12 cellular contexts compared by ENCODE assay signal in genomic region chr13:32125221-32125621, GRCh38.
DNase-seq lines count a peak whose midpoint lies in the region; ATAC-seq and TF ChIP-seq lines count a peak whose summit lies in the region.
"Had no signal": no experiment of that assay in that cellular context is flagged by ENCODE, and none has a peak within 500 bp of the region (broad histone marks: within the 10 kb centered on the region; RNA-seq: fewer than 3 reads in every experiment).

No MANE protein-coding gene starts in this region.

- ATAC-seq in mucosa of descending colon (peak; percentile 37), HG03280 (IDR thresholded peaks at IDR 0.05; ENCODE audit: unreplicated experiment) (no peak)

- H3K4me1 Mint-ChIP-seq in activated naive CD4-positive, alpha-beta T cell treated with anti-CD3 and anti-CD28 coated beads, Interleukin-2, amount 10 ng/mL, durations not matched to agents 7 days and 5 days = no peaks in the 10 kb centered on the region
- H3K4me1 Mint-ChIP-seq: activated naive CD8-positive, alpha-beta T cell treated with anti-CD3 and anti-CD28 coated beads for 36 hours had no signal

- no peaks in the 10 kb centered on the region for H3K9me3 ChIP-seq in mucosa of descending colon
- H3K9me3 ChIP-seq: right lobe of liver had no signal

- no peak for TF ChIP-seq CTCF in cardiac fibroblast (IDR thresholded peaks at IDR 0.05; ENCODE audit: low read depth, low read length)
- no peak for TF ChIP-seq CTCF in mucosa of descending colon (IDR thresholded peaks at IDR 0.05)

- no peak overlapping the region for H3K4me3 Mint-ChIP-seq in activated naive CD4-positive, alpha-beta T cell treated with anti-CD3 and anti-CD28 coated beads, Interleukin-2, amount 10 ng/mL, durations not matched to agents 7 days and 5 days
- H3K4me3 Mint-ChIP-seq: activated naive CD8-positive, alpha-beta T cell treated with anti-CD3 and anti-CD28 coated beads for 36 hours had no signal

- no peaks in the 10 kb centered on the region for H3K27me3 Mint-ChIP-seq in activated naive CD4-positive, alpha-beta T cell treated with anti-CD3 and anti-CD28 coated beads, Interleukin-2, amount 10 ng/mL, durations not matched to agents 7 days and 5 days
- H3K27me3 Mint-ChIP-seq: activated naive CD8-positive, alpha-beta T cell treated with anti-CD3 and anti-CD28 coated beads for 36 hours had no signal

- peaks cover 5% of the 10 kb centered on the region for H3K9me3 Mint-ChIP-seq in activated naive CD4-positive, alpha-beta T cell treated with anti-CD3 and anti-CD28 coated beads, Interleukin-2, amount 10 ng/mL, durations not matched to agents 7 days and 5 days

- H3K4me3 ChIP-seq in cardiac fibroblast (replicated peaks in 1 of 2; ENCODE audit: low read depth in 2 of 2, low read length in 2 of 2) (no peak overlapping the region), mucosa of descending colon (no peak overlapping the region)
- H3K4me3 ChIP-seq: right lobe of liver had no signal

- H3K4me1 ChIP-seq in mucosa of descending colon (ENCODE audit: low read depth) = no peaks in the 10 kb centered on the region
- H3K4me1 ChIP-seq: right lobe of liver had no signal

- intact Hi-C loops in mucosa of descending colon (cut with DNase I, micrococcal nuclease) = no loop called here

- H3K36me3 ChIP-seq in mucosa of descending colon (ENCODE audit: low read depth) = no peaks in the 10 kb centered on the region
- H3K36me3 ChIP-seq: right lobe of liver had no signal

- DNase-seq in M059J (ENCODE audit: low read depth) = peak; percentile 86
- peak; percentile 68 to 69 for DNase-seq in cardiac fibroblast (ENCODE audit: low read depth in 2 of 2)
- DNase-seq in mucosa of descending colon = no peak
- DNase-seq in ureter (ENCODE audit: low spot score) = peak; percentile 46
- DNase-seq in superior temporal gyrus (ENCODE audit: extremely low spot score) = no peak
- DNase-seq in NCI-H2227 treated with DMSO at 0.1 percent for 48 hours (lab: John Stamatoyannopoulos, UW) = no peak
- no peak for DNase-seq in activated naive CD4-positive, alpha-beta T cell treated with anti-CD3 and anti-CD28 coated beads, Interleukin-2, amount 10 ng/mL, durations not matched to agents 7 days and 5 days
- DNase-seq: activated naive CD8-positive, alpha-beta T cell treated with anti-CD3 and anti-CD28 coated beads for 36 hours; effector CD8-positive, alpha-beta T cell; right lobe of liver; T1000 had no signal

- peaks cover 5% of the 10 kb centered on the region for H3K36me3 Mint-ChIP-seq in activated naive CD4-positive, alpha-beta T cell treated with anti-CD3 and anti-CD28 coated beads, Interleukin-2, amount 10 ng/mL, durations not matched to agents 7 days and 5 days

- CTCF ChIA-PET in activated naive CD4-positive, alpha-beta T cell treated with anti-CD3 and anti-CD28 coated beads, Interleukin-2, amount 10 ng/mL, durations not matched to agents 7 days and 5 days (lab: Charles Lee) = no interaction called here

- no peak overlapping the region for H3K27ac Mint-ChIP-seq in activated naive CD4-positive, alpha-beta T cell treated with anti-CD3 and anti-CD28 coated beads, Interleukin-2, amount 10 ng/mL, durations not matched to agents 7 days and 5 days
- H3K27ac Mint-ChIP-seq: activated naive CD8-positive, alpha-beta T cell treated with anti-CD3 and anti-CD28 coated beads for 36 hours had no signal

Comparison
In these comparisons a context has a peak if more than half of its experiments do, and no peak if none do; other contexts are left out.
1. DNase-seq: peak in M059J (single experiment), cardiac fibroblast (2 of 2) and ureter (single experiment); none in mucosa of descending colon (0 of 3), superior temporal gyrus (single experiment), NCI-H2227 treated with DMSO at 0.1 percent for 48 hours (single experiment) and activated naive CD4-positive, alpha-beta T cell treated with anti-CD3 and anti-CD28 coated beads, Interleukin-2, amount 10 ng/mL, durations not matched to agents 7 days and 5 days (single experiment).